In the genomic region with DNA sequence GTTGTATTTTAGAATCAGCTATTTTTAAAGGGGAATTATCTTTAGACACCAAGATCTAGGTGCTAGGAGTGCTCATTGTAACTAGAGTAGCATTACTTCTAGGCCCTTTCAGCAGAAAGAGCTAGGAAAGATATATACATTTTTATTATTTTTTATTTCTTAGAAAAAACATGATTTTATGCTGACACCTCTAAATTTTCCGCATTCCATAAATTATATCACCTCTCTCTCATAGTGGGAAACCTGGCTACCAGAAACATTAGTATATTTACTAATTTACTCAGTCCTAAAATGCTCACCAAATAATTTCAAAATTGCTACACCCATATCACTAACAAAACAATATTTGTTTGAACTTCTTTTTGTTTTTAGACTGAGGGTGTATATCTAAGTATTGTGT, we compare ENCODE assay signal across 32 cellular contexts.
"Had no signal": no experiment of that assay in that cellular context is flagged by ENCODE, and none has a peak within 500 bp of the region (broad histone marks: within the 10 kb centered on the region; RNA-seq: fewer than 3 reads in every experiment).

No MANE protein-coding gene starts in this region.

- H3K9me3 Mint-ChIP-seq: naive thymus-derived CD8-positive, alpha-beta T cell; natural killer cell treated with Interleukin-12 subunit alpha and Interleukin-12 subunit beta and Interleukin-15 and Interleukin-18, amount 100 ng/mL, for 72 hours; nephron progenitor cell; neural crest cell; stimulated activated memory B cell treated with anti-CD40 and anti-IgM and Interleukin-4, amounts not matched to agents 10 μg/mL and 1 μg/mL and 100 μg/mL, for 72 hours; stimulated activated naive CD8-positive, alpha-beta T cell treated with anti-CD3 and anti-CD28 coated beads, Interleukin-15, amount 100 ng/mL, for 72 hours; type B pancreatic cell had no signal

- H3K4me3 Mint-ChIP-seq: naive thymus-derived CD8-positive, alpha-beta T cell; natural killer cell treated with Interleukin-12 subunit alpha and Interleukin-12 subunit beta and Interleukin-15 and Interleukin-18, amount 100 ng/mL, for 72 hours; nephron progenitor cell; neural crest cell; stimulated activated memory B cell treated with anti-CD40 and anti-IgM and Interleukin-4, amounts not matched to agents 10 μg/mL and 1 μg/mL and 100 μg/mL, for 72 hours; stimulated activated naive CD8-positive, alpha-beta T cell treated with anti-CD3 and anti-CD28 coated beads, Interleukin-15, amount 100 ng/mL, for 72 hours; type B pancreatic cell had no signal

- H2AFZ ChIP-seq: parathyroid adenoma had no signal

- H3K4me1 ChIP-seq: parathyroid adenoma, psoas muscle, spleen, suprapubic skin, testis, tibial artery, transverse colon, upper lobe of right lung, uterus had no signal

- H3K9ac ChIP-seq: parathyroid adenoma had no signal

- H3K79me2 ChIP-seq: parathyroid adenoma had no signal

- H3K4me2 ChIP-seq: smooth muscle cell had no signal

- DNase-seq: naive thymus-derived CD8-positive, alpha-beta T cell; nephron progenitor cell; occipital lobe; ovary; posterior cingulate gyrus; psoas muscle; spleen; stimulated activated CD4-positive, alpha-beta T cell treated with anti-CD3 and anti-CD28 coated beads, Interleukin-12 subunit alpha, Interleukin-12 subunit beta, amount 100 ng/mL, for 4 hours; stimulated activated CD4-positive, alpha-beta T cell treated with anti-CD3 and anti-CD28 coated beads, Interleukin-1b, Interleukin-23, amount 100 ng/mL, for 48 hours; stimulated activated CD4-positive, alpha-beta T cell treated with anti-CD3 and anti-CD28 coated beads, Interleukin-4, amount 100 ng/mL, for 1 hour; stimulated activated CD4-positive, alpha-beta T cell treated with anti-CD3 and anti-CD28 coated beads, Interleukin-4, amount 100 ng/mL, for 4 hours; stimulated activated CD8-positive, alpha-beta memory T cell treated with anti-CD3 and anti-CD28 coated beads, Interleukin-4, amount 100 ng/mL, for 48 hours; stimulated activated naive CD4-positive, alpha-beta T cell; stimulated activated naive CD8-positive, alpha-beta T cell treated with anti-CD3 and anti-CD28 coated beads, Interleukin-15, amount 100 ng/mL, for 72 hours; stimulated activated naive CD8-positive, alpha-beta T cell treated with anti-CD3 and anti-CD28 coated beads, Interleukin-15, Interleukin-2, amounts not matched to agents 100 U/mL and 50 U/mL, for 24 hours; substantia nigra; testis; tibial artery; transverse colon; upper lobe of right lung; uterus had no signal

- H3K4me3 ChIP-seq: ovary, psoas muscle, skin epidermis, smooth muscle cell, spleen, suprapubic skin, testis, tibial artery, transverse colon, upper lobe of right lung, uterus had no signal

- H3K36me3 Mint-ChIP-seq: naive thymus-derived CD8-positive, alpha-beta T cell; natural killer cell treated with Interleukin-12 subunit alpha and Interleukin-12 subunit beta and Interleukin-15 and Interleukin-18, amount 100 ng/mL, for 72 hours; stimulated activated memory B cell treated with anti-CD40 and anti-IgM and Interleukin-4, amounts not matched to agents 10 μg/mL and 1 μg/mL and 100 μg/mL, for 72 hours; type B pancreatic cell had no signal

- H3K27me3 ChIP-seq: ovary, testis, transverse colon, upper lobe of right lung, uterus had no signal

- H3K27ac Mint-ChIP-seq: naive thymus-derived CD8-positive, alpha-beta T cell; natural killer cell treated with Interleukin-12 subunit alpha and Interleukin-12 subunit beta and Interleukin-15 and Interleukin-18, amount 100 ng/mL, for 72 hours; nephron progenitor cell; progenitor cell of endocrine pancreas; stimulated activated memory B cell treated with anti-CD40 and anti-IgM and Interleukin-4, amounts not matched to agents 10 μg/mL and 1 μg/mL and 100 μg/mL, for 72 hours; stimulated activated naive CD8-positive, alpha-beta T cell treated with anti-CD3 and anti-CD28 coated beads, Interleukin-15, amount 100 ng/mL, for 72 hours; type B pancreatic cell had no signal

- ATAC-seq: naive thymus-derived CD8-positive, alpha-beta T cell; natural killer cell treated with Interleukin-12 subunit alpha and Interleukin-12 subunit beta and Interleukin-15 and Interleukin-18, amount 100 ng/mL, for 72 hours; psoas muscle; right cardiac atrium; sciatic nerve; stimulated activated memory B cell treated with anti-CD40 and anti-IgM and Interleukin-4, amounts not matched to agents 10 μg/mL and 1 μg/mL and 100 μg/mL, for 72 hours; stimulated activated naive CD8-positive, alpha-beta T cell treated with anti-CD3 and anti-CD28 coated beads, Interleukin-15, amount 100 ng/mL, for 72 hours; stimulated activated naive CD8-positive, alpha-beta T cell treated with anti-CD3 and anti-CD28 coated beads, Interleukin-15, Interleukin-2, amounts not matched to agents 100 U/mL and 50 U/mL, for 24 hours; upper lobe of right lung had no signal

- H3K27ac ChIP-seq: ovary, parathyroid adenoma, psoas muscle, skin epidermis, spleen, suprapubic skin, testis, tibial artery, transverse colon, upper lobe of right lung, uterus had no signal

- H3K36me3 ChIP-seq: ovary, spleen, suprapubic skin, tibial artery, transverse colon, upper lobe of right lung, uterus had no signal

- H3K4me1 Mint-ChIP-seq: naive thymus-derived CD8-positive, alpha-beta T cell; nephron progenitor cell; neural crest cell; stimulated activated memory B cell treated with anti-CD40 and anti-IgM and Interleukin-4, amounts not matched to agents 10 μg/mL and 1 μg/mL and 100 μg/mL, for 72 hours; stimulated activated naive CD8-positive, alpha-beta T cell treated with anti-CD3 and anti-CD28 coated beads, Interleukin-15, amount 100 ng/mL, for 72 hours had no signal

- H3K9me3 ChIP-seq: ovary, psoas muscle, spleen, suprapubic skin, testis, tibial artery, transverse colon, upper lobe of right lung, uterus had no signal
